18 cellular contexts compared by ENCODE assay signal in genomic region chr10:49363309-49364031, GRCh38. TPM values are rescaled to one million over a fixed set of nuclear protein-coding genes. Genes with fewer than 3 reads are reported as not detected.
DNase-seq lines count a peak whose midpoint lies in the region; ATAC-seq and TF ChIP-seq lines count a peak whose summit lies in the region.
"Had no signal": no experiment of that assay in that cellular context is flagged by ENCODE, and none has a peak within 500 bp of the region (broad histone marks: within the 10 kb centered on the region; RNA-seq: fewer than 3 reads in every experiment).

No MANE protein-coding gene starts in this region.

- H3K27ac ChIP-seq in right atrium auricular region, result no peak overlapping the region
- H3K27ac ChIP-seq in heart left ventricle, result no peak overlapping the region
- no peak overlapping the region for H3K27ac ChIP-seq in vagina
- H3K27ac ChIP-seq: SJSA1 had no signal

- H3K4me3 ChIP-seq in right atrium auricular region, result no peak overlapping the region
- no peak overlapping the region for H3K4me3 ChIP-seq in heart left ventricle
- H3K4me3 ChIP-seq in vagina, result no peak overlapping the region
- H3K4me3 ChIP-seq: GM23338, SJSA1 had no signal

- TF ChIP-seq CTCF in right atrium auricular region (IDR thresholded peaks at IDR 0.05) (no peak), heart left ventricle (IDR thresholded peaks at IDR 0.05) (no peak), vagina (IDR thresholded peaks at IDR 0.05) (no peak)

- peaks cover 23% of the 10 kb centered on the region for H3K27me3 Mint-ChIP-seq in dendritic cell treated with granulocyte-macrophage colony-stimulating factor and Interleukin-4, amounts not matched to agents 40 ng/mL and 50 ng/mL, for 4 days
- H3K27me3 Mint-ChIP-seq in activated naive CD8-positive, alpha-beta T cell treated with anti-CD3 and anti-CD28 coated beads for 36 hours, result peaks cover 3% of the 10 kb centered on the region

- no peaks in the 10 kb centered on the region for H3K9me3 Mint-ChIP-seq in dendritic cell treated with granulocyte-macrophage colony-stimulating factor and Interleukin-4, amounts not matched to agents 40 ng/mL and 50 ng/mL, for 4 days
- no peaks in the 10 kb centered on the region for H3K9me3 Mint-ChIP-seq in activated naive CD8-positive, alpha-beta T cell treated with anti-CD3 and anti-CD28 coated beads for 36 hours
- H3K9me3 Mint-ChIP-seq: CD4-positive, alpha-beta memory T cell; GM23338 had no signal

- peak overlapping the region; percentile 94 for H3K27ac Mint-ChIP-seq in dendritic cell treated with granulocyte-macrophage colony-stimulating factor and Interleukin-4, amounts not matched to agents 40 ng/mL and 50 ng/mL, for 4 days
- no peak overlapping the region for H3K27ac Mint-ChIP-seq in activated naive CD8-positive, alpha-beta T cell treated with anti-CD3 and anti-CD28 coated beads for 36 hours
- H3K27ac Mint-ChIP-seq: CD4-positive, alpha-beta memory T cell; GM23338 had no signal

- H3K27me3 ChIP-seq in right atrium auricular region (no peaks in the 10 kb centered on the region), heart left ventricle (no peaks in the 10 kb centered on the region), vagina (no peaks in the 10 kb centered on the region)
- H3K27me3 ChIP-seq: SJSA1 had no signal

- no peak overlapping the region for H3K4me3 Mint-ChIP-seq in dendritic cell treated with granulocyte-macrophage colony-stimulating factor and Interleukin-4, amounts not matched to agents 40 ng/mL and 50 ng/mL, for 4 days
- H3K4me3 Mint-ChIP-seq in activated naive CD8-positive, alpha-beta T cell treated with anti-CD3 and anti-CD28 coated beads for 36 hours, result no peak overlapping the region
- H3K4me3 Mint-ChIP-seq: CD4-positive, alpha-beta memory T cell; GM23338 had no signal

- peaks cover 77% of the 10 kb centered on the region for H3K4me1 Mint-ChIP-seq in dendritic cell treated with granulocyte-macrophage colony-stimulating factor and Interleukin-4, amounts not matched to agents 40 ng/mL and 50 ng/mL, for 4 days (ENCODE audit: low read depth)
- no peaks in the 10 kb centered on the region for H3K4me1 Mint-ChIP-seq in activated naive CD8-positive, alpha-beta T cell treated with anti-CD3 and anti-CD28 coated beads for 36 hours
- H3K4me1 Mint-ChIP-seq: CD4-positive, alpha-beta memory T cell had no signal

- no peak for TF ChIP-seq POLR2A in heart left ventricle (IDR thresholded peaks at IDR 0.05)
- no peak for TF ChIP-seq POLR2A in vagina (IDR thresholded peaks at IDR 0.05)

- intact Hi-C loops in heart left ventricle (cut with DNase I), result loop anchor here in 3 of 10 donors (10.0 kb wide), 2 partner anchors 139 to 379 kb away; no protein-coding TSS in a partner anchor
- intact Hi-C loops in dendritic cell treated with granulocyte-macrophage colony-stimulating factor and Interleukin-4, amounts not matched to agents 40 ng/mL and 50 ng/mL, for 4 days (cut with micrococcal nuclease), result loop anchor here (5.0 kb wide), 4 partner anchors 34 to 186 kb away; partner anchors contain the start of gene DRGX
- intact Hi-C loops in vagina (cut with DNase I), result no loop called here

- H3K4me1 ChIP-seq in right atrium auricular region, result peaks cover 0 to 25% of the 10 kb centered on the region in 2 donors
- H3K4me1 ChIP-seq in heart left ventricle, result peaks cover 0 to 29% (median 16%) of the 10 kb centered on the region in 12 donors
- no peaks in the 10 kb centered on the region for H3K4me1 ChIP-seq in vagina
- H3K4me1 ChIP-seq: SJSA1 had no signal

- DNase-seq in right atrium auricular region (ENCODE audit: low spot score) (peak; percentile 47), heart left ventricle (no peak), mesenteric fat pad (ENCODE audit: low spot score) (peak; percentile 68), vagina (ENCODE audit: extremely low spot score in 2 of 2) (peak; percentile 52 to 85)
- no peak for DNase-seq in activated naive CD8-positive, alpha-beta T cell treated with anti-CD3 and anti-CD28 coated beads for 36 hours
- DNase-seq: CD4-positive, alpha-beta memory T cell; GF-D8; HCEC 1CT; KBM-7; NCI-H1105; NCI-H1694 treated with DMSO at 0.1 percent for 48 hours; NCI-H2227 treated with DMSO at 0.1 percent for 48 hours; NCI-H524 had no signal

- ATAC-seq in heart left ventricle (no peak), HG03565 (IDR thresholded peaks at IDR 0.05; ENCODE audit: unreplicated experiment) (no peak), HG02884 (IDR thresholded peaks at IDR 0.05; ENCODE audit: unreplicated experiment) (no peak)
- ATAC-seq: GM23338 had no signal

- no peaks in the 10 kb centered on the region for H3K36me3 Mint-ChIP-seq in dendritic cell treated with granulocyte-macrophage colony-stimulating factor and Interleukin-4, amounts not matched to agents 40 ng/mL and 50 ng/mL, for 4 days (ENCODE audit: low read depth)
- no peaks in the 10 kb centered on the region for H3K36me3 Mint-ChIP-seq in activated naive CD8-positive, alpha-beta T cell treated with anti-CD3 and anti-CD28 coated beads for 36 hours
- H3K36me3 Mint-ChIP-seq: CD4-positive, alpha-beta memory T cell had no signal

- 86 to 93% (median 91%) methylated on average over 8 of the region's 8 CpGs for WGBS in heart left ventricle, 4 donors

- H3K9me3 ChIP-seq in right atrium auricular region (no peaks in the 10 kb centered on the region), heart left ventricle (no peaks in the 10 kb centered on the region), vagina (no peaks in the 10 kb centered on the region)
- H3K9me3 ChIP-seq: SJSA1 had no signal

- no peaks in the 10 kb centered on the region for H3K36me3 ChIP-seq in right atrium auricular region
- H3K36me3 ChIP-seq in heart left ventricle, result no peaks in the 10 kb centered on the region
- no peaks in the 10 kb centered on the region for H3K36me3 ChIP-seq in vagina
- H3K36me3 ChIP-seq: SJSA1 had no signal

RNA-seq across cellular contexts. Expression of gene DRGX, which starts 32.4 kb away (rescaled TPM):
- total RNA-seq in right atrium auricular region, result not detected
- not detected for total RNA-seq in heart left ventricle
- not detected for polyA plus RNA-seq in heart left ventricle
- not detected for total RNA-seq in mesenteric fat pad
- total RNA-seq in vagina, result not detected
- not detected for total RNA-seq in activated naive CD8-positive, alpha-beta T cell treated with anti-CD3 and anti-CD28 coated beads for 36 hours
- total RNA-seq: CD4-positive, alpha-beta memory T cell; GM23338; SJSA1 had no signal
- polyA plus RNA-seq: CD4-positive, alpha-beta memory T cell; GM23338 had no signal

Comparison
In these comparisons a context has a peak if more than half of its experiments do, and no peak if none do; other contexts are left out.
1. DNase-seq: peak in right atrium auricular region (single experiment), mesenteric fat pad (single experiment) and vagina (2 of 2); none in heart left ventricle (0 of 5) and activated naive CD8-positive, alpha-beta T cell treated with anti-CD3 and anti-CD28 coated beads for 36 hours (single experiment).